12 cellular contexts compared by ENCODE assay signal in the genomic region with DNA sequence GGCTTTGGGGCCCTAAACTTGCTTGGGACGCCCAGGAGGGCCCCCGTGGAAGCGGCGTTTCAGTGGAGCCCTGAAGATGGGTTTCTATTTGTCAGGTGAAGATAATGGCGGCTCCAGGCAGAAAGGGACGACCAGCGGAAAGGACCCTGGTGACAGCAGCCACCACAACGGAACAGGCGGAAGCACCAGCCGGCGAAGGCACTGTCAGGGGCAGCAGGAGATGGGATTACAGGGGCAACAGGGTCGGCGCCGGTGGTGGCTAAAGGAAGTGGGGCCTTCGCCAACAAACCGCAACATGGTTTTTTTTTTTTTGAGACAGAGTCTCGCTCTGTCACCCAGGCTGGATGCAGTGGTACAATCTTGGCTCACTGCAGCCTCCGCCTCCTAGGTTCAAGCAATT. TPM values are rescaled to one million over a fixed set of nuclear protein-coding genes. Genes with fewer than 3 reads are reported as not detected.
"Had no signal": no experiment of that assay in that cellular context is flagged by ENCODE, and none has a peak within 500 bp of the region (broad histone marks: within the 10 kb centered on the region; RNA-seq: fewer than 3 reads in every experiment).

No MANE protein-coding gene starts in this region.

RNA-seq across cellular contexts. Expression of a gene that starts 23.6 kb away (rescaled TPM):
- total RNA-seq: activated B cell treated with CpG ODN at 0.5 μM for 24 hours; activated CD4-positive, alpha-beta memory T cell treated with anti-CD3 and anti-CD28 coated beads for 36 hours; activated CD4-positive, alpha-beta T cell treated with anti-CD3 and anti-CD28 coated beads, Interleukin-2, amount 10 ng/mL, durations not matched to agents 7 days and 5 days; activated T-helper 2 cell treated with anti-CD3 and anti-CD28 coated beads, Interferon-gamma antibody, Interleukin-2, Interleukin-4, amounts not matched to agents 10 μg/mL and 5 μg/mL and 100 μg/mL, durations not matched to agents 14 hours and 24 hours and 36 hours; aorta; bronchial epithelial cell; chondrocyte; LHCN-M2; M059J; OCI-LY7; RPMI7951; T-helper 2 cell treated with Interferon-gamma antibody and Interleukin-4, amounts not matched to agents 100 ng/mL and 5 ng/mL, for 36 hours had no signal
